ENCODE assay signal across 21 cellular contexts in the genomic region with DNA sequence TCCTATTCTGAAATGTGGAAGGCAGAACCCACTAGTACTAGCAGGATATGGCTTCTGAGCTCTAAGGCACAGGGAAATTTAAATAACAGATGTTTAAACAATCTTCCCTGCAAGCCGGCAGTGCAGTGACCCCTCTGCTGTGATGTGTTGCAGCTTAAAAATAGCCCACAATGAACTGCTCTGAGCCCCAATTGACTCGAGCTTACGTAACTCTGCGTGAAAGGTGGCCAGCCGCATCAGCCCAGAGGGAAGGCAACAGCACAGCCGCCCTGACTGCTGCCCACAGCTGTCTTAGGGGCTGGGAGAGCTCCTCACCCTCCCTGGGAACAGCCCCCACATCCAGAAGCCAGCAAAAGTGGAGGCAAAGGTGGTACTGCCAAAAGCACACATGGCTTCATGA. TPM values are rescaled to one million over a fixed set of nuclear protein-coding genes. Genes with fewer than 3 reads are reported as not detected.
A peak's percentile ranks its signal among the peaks of the same experiment; 100 is the strongest.
DNase-seq lines count a peak whose midpoint lies in the region; ATAC-seq and TF ChIP-seq lines count a peak whose summit lies in the region.
"Had no signal": no experiment of that assay in that cellular context is flagged by ENCODE, and none has a peak within 500 bp of the region (broad histone marks: within the 10 kb centered on the region; RNA-seq: fewer than 3 reads in every experiment).

No MANE protein-coding gene starts in this region.

- TF ChIP-seq CTCF in RWPE1 (conservative IDR thresholded peaks at IDR 0.05; ENCODE audit: low read depth): no peak
- no peak for TF ChIP-seq CTCF in heart left ventricle (IDR thresholded peaks at IDR 0.05)
- no peak for TF ChIP-seq CTCF in ovary (IDR thresholded peaks at IDR 0.05)
- no peak for TF ChIP-seq CTCF in tibial nerve (IDR thresholded peaks at IDR 0.05)
- no peak for TF ChIP-seq CTCF in dorsolateral prefrontal cortex (IDR thresholded peaks at IDR 0.05 in 54 of 56, conservative IDR thresholded peaks at IDR 0.05 in 2 of 56; ENCODE audit: low read depth in 1 of 56, partially characterized antibody in 56 of 56)

- H3K27me3 Mint-ChIP-seq in activated CD4-positive, alpha-beta T cell treated with anti-CD3 and anti-CD28 coated beads, Interleukin-2, amount 10 ng/mL, durations not matched to agents 24 days and 14 days: peaks cover 2% of the 10 kb centered on the region
- H3K27me3 Mint-ChIP-seq: dendritic cell treated with granulocyte-macrophage colony-stimulating factor and Interleukin-4, amounts not matched to agents 40 ng/mL and 50 ng/mL, for 4 days had no signal

- H3K9me3 Mint-ChIP-seq in activated CD4-positive, alpha-beta T cell treated with anti-CD3 and anti-CD28 coated beads, Interleukin-2, amount 10 ng/mL, durations not matched to agents 24 days and 14 days: no peaks in the 10 kb centered on the region
- H3K9me3 Mint-ChIP-seq: CD14-positive monocyte; dendritic cell treated with granulocyte-macrophage colony-stimulating factor and Interleukin-4, amounts not matched to agents 40 ng/mL and 50 ng/mL, for 4 days; WTC11 had no signal

- intact Hi-C loops in heart left ventricle (cut with DNase I): no loop called here
- intact Hi-C loops in ovary (cut with DNase I): no loop called here
- intact Hi-C loops in dorsolateral prefrontal cortex (cut with DNase I): no loop called here
- intact Hi-C loops in activated CD4-positive, alpha-beta T cell treated with anti-CD3 and anti-CD28 coated beads, Interleukin-2, amount 10 ng/mL, durations not matched to agents 24 days and 14 days (cut with micrococcal nuclease): no loop called here

- TF ChIP-seq POLR2A in heart left ventricle (IDR thresholded peaks at IDR 0.05): no peak
- TF ChIP-seq POLR2A in ovary (IDR thresholded peaks at IDR 0.05): no peak
- TF ChIP-seq POLR2A in tibial nerve (IDR thresholded peaks at IDR 0.05): no peak

- H3K4me1 ChIP-seq in heart left ventricle: peaks cover 4 to 34% (median 23%) of the 10 kb centered on the region in 12 donors
- H3K4me1 ChIP-seq in ovary (ENCODE audit: insufficient read depth): no peaks in the 10 kb centered on the region
- peaks cover 0 to 21% (median 0%) of the 10 kb centered on the region in 4 donors for H3K4me1 ChIP-seq in tibial nerve
- H3K4me1 ChIP-seq: sigmoid colon had no signal

- H3K36me3 ChIP-seq in heart left ventricle (no peaks in the 10 kb centered on the region), ovary (no peaks in the 10 kb centered on the region), tibial nerve (no peaks in the 10 kb centered on the region)
- H3K36me3 ChIP-seq: neutrophil, sigmoid colon, thyroid gland had no signal

- CTCF ChIA-PET in RWPE1 (lab: Yijun Ruan, JAX): interaction anchor here (1.1 kb wide), 1 partner anchor 43 kb away, joined by 3 read pairs; no protein-coding TSS in a partner anchor

- H3K9me3 ChIP-seq in heart left ventricle: no peaks in the 10 kb centered on the region
- no peaks in the 10 kb centered on the region for H3K9me3 ChIP-seq in ovary
- H3K9me3 ChIP-seq in tibial nerve: no peaks in the 10 kb centered on the region
- H3K9me3 ChIP-seq: neutrophil, sigmoid colon, thyroid gland had no signal

- 7 to 17% (median 12%) methylated on average over 6 of the region's 6 CpGs for whole genome bisulfite sequencing in heart left ventricle, 4 donors
- 8 to 25% (median 11%) methylated on average over 6 of the region's 6 CpGs for WGBS in ovary, 3 donors
- WGBS in tibial nerve, 2 donors: 4 to 31% methylated on average over 6 of the region's 6 CpGs

- H3K27ac ChIP-seq in RWPE1 (peak overlapping the region; percentile 12; the same call in 1 of the 2 replicates), heart left ventricle (peak overlapping the region in 9 of 12 donors; percentile 14 to 86 (median 68)), ovary (no peak overlapping the region), tibial nerve (no peak overlapping the region), dorsolateral prefrontal cortex (peak overlapping the region in 2 of 59 donors; percentile 6 to 13)
- H3K27ac ChIP-seq: neutrophil, sigmoid colon, thyroid gland had no signal

- H3K27me3 ChIP-seq in heart left ventricle: no peaks in the 10 kb centered on the region
- no peaks in the 10 kb centered on the region for H3K27me3 ChIP-seq in ovary
- H3K27me3 ChIP-seq in tibial nerve: no peaks in the 10 kb centered on the region
- H3K27me3 ChIP-seq in dorsolateral prefrontal cortex: no peaks in the 10 kb centered on the region
- H3K27me3 ChIP-seq: thyroid gland had no signal

- H3K4me3 ChIP-seq in heart left ventricle (no peak overlapping the region), ovary (no peak overlapping the region), tibial nerve (no peak overlapping the region), dorsolateral prefrontal cortex (no peak overlapping the region)
- H3K4me3 ChIP-seq: sigmoid colon, thyroid gland had no signal

- H3K36me3 Mint-ChIP-seq in activated CD4-positive, alpha-beta T cell treated with anti-CD3 and anti-CD28 coated beads, Interleukin-2, amount 10 ng/mL, durations not matched to agents 24 days and 14 days (ENCODE audit: low read depth): no peaks in the 10 kb centered on the region
- H3K36me3 Mint-ChIP-seq: CD14-positive monocyte, WTC11 had no signal

- H3K27ac Mint-ChIP-seq in activated CD4-positive, alpha-beta T cell treated with anti-CD3 and anti-CD28 coated beads, Interleukin-2, amount 10 ng/mL, durations not matched to agents 24 days and 14 days: no peak overlapping the region
- H3K27ac Mint-ChIP-seq: CD14-positive monocyte; dendritic cell treated with granulocyte-macrophage colony-stimulating factor and Interleukin-4, amounts not matched to agents 40 ng/mL and 50 ng/mL, for 4 days; WTC11 had no signal

- peak; percentile 70 to 97 (median 84) for ATAC-seq in heart left ventricle
- ATAC-seq: esophagus mucosa, Panc1, WTC11 had no signal

- POLR2A ChIA-PET in RWPE1 (lab: Yijun Ruan, JAX; ENCODE audit: low non-redundant PET): no interaction called here

- no peak overlapping the region for H3K4me3 Mint-ChIP-seq in activated CD4-positive, alpha-beta T cell treated with anti-CD3 and anti-CD28 coated beads, Interleukin-2, amount 10 ng/mL, durations not matched to agents 24 days and 14 days
- H3K4me3 Mint-ChIP-seq: CD14-positive monocyte; dendritic cell treated with granulocyte-macrophage colony-stimulating factor and Interleukin-4, amounts not matched to agents 40 ng/mL and 50 ng/mL, for 4 days; WTC11 had no signal

- peak; percentile 24 for DNase-seq in KBM-7
- no peak for DNase-seq in RWPE1 (ENCODE audit: low spot score)
- DNase-seq in heart left ventricle: peak in 4 of 5 donors; percentile 48 to 75 (median 69)
- DNase-seq in ovary: peak; percentile 38 to 66 (median 43)
- no peak for DNase-seq in tibial nerve (ENCODE audit: low spot score in 2 of 2)
- DNase-seq in dorsolateral prefrontal cortex: no peak
- DNase-seq in ecto neural progenitor cell (ENCODE audit: low spot score): no peak
- no peak for DNase-seq in activated CD4-positive, alpha-beta T cell treated with anti-CD3 and anti-CD28 coated beads, Interleukin-2, amount 10 ng/mL, durations not matched to agents 24 days and 14 days
- DNase-seq: aorta; NCI-H1930; sigmoid colon; stimulated activated CD4-positive, alpha-beta T cell treated with anti-CD3 and anti-CD28 coated beads, Interleukin-4, amount 100 ng/mL, for 24 hours; T-helper 1 cell; thyroid gland had no signal

- in situ Hi-C loops in KBM-7 (cut with MboI; ENCODE audit: low pct_unique_long_range_greater_than_20kb, low sequenced_read_pairs): no loop called here

- no peaks in the 10 kb centered on the region for H3K4me1 Mint-ChIP-seq in activated CD4-positive, alpha-beta T cell treated with anti-CD3 and anti-CD28 coated beads, Interleukin-2, amount 10 ng/mL, durations not matched to agents 24 days and 14 days

- no peak for TF ChIP-seq EP300 in ovary (IDR thresholded peaks at IDR 0.05)
- TF ChIP-seq EP300 in tibial nerve (IDR thresholded peaks at IDR 0.05): no peak

RNA-seq across cellular contexts. Expression of gene CAMKV, which starts 12.5 kb away (rescaled TPM):
- total RNA-seq in heart left ventricle: not detected
- not detected for polyA plus RNA-seq in heart left ventricle
- total RNA-seq in ovary: under 1 TPM in 1 of 7 donors, not detected in 6; 0.18 TPM
- polyA plus RNA-seq in ovary: not detected
- not detected for total RNA-seq in tibial nerve
- total RNA-seq in dorsolateral prefrontal cortex: 100 to 1,000 TPM in 115 of 120 experiments, 10 to 100 TPM in 5; 55.9 to 285 (median 187) TPM
- total RNA-seq in activated CD4-positive, alpha-beta T cell treated with anti-CD3 and anti-CD28 coated beads, Interleukin-2, amount 10 ng/mL, durations not matched to agents 24 days and 14 days: 1.2 and 1.6 TPM in 2 replicates
- total RNA-seq: aorta, esophagus mucosa, sigmoid colon, thyroid gland had no signal
- polyA plus RNA-seq: aorta had no signal

RNA-seq across cellular contexts. Expression of gene MST1R, which starts 21.5 kb away (rescaled TPM):
- total RNA-seq in heart left ventricle: 1 to 10 TPM in 8 of 9 donors, under 1 TPM in 1; 0.79 to 8.9 (median 1.8) TPM
- 1 to 10 TPM; 1.0 to 2.5 TPM for polyA plus RNA-seq in heart left ventricle
- total RNA-seq in ovary: 1 to 10 TPM; 1.1 to 2.2 (median 1.4) TPM
- polyA plus RNA-seq in ovary: 1 to 10 TPM in 1 of 2 donors, under 1 TPM in 1; 0.98 to 1.8 TPM
- 1 to 10 TPM; 1.0 to 2.8 (median 2.3) TPM for total RNA-seq in tibial nerve
- 1 to 10 TPM in 114 of 120 experiments, under 1 TPM in 6; 0.24 to 8.4 (median 3.0) TPM for total RNA-seq in dorsolateral prefrontal cortex
- total RNA-seq in activated CD4-positive, alpha-beta T cell treated with anti-CD3 and anti-CD28 coated beads, Interleukin-2, amount 10 ng/mL, durations not matched to agents 24 days and 14 days: 1.0 and 1.5 TPM in 2 replicates
- total RNA-seq: Daoy had no signal
- polyA plus RNA-seq: CD14-positive monocyte had no signal

RNA-seq across cellular contexts. Expression of gene TRAIP, which starts 25.8 kb away (rescaled TPM):
- total RNA-seq in heart left ventricle: 1 to 10 TPM in 3 of 9 donors, under 1 TPM in 5, not detected in 1; 0.37 to 6.3 (median 0.99) TPM
- polyA plus RNA-seq in heart left ventricle: 1 to 10 TPM in 1 of 2 donors, under 1 TPM in 1; 0.72 to 1.3 TPM
- 1 to 10 TPM; 1.8 to 4.5 (median 2.9) TPM for total RNA-seq in ovary
- 1 to 10 TPM; 1.9 to 2.8 TPM for polyA plus RNA-seq in ovary
- total RNA-seq in tibial nerve: 10 to 100 TPM in 1 of 4 donors, 1 to 10 TPM in 3; 1.5 to 12.2 (median 2.8) TPM
- 1 to 10 TPM in 116 of 120 experiments, under 1 TPM in 4; 0.38 to 9.2 (median 3.0) TPM for total RNA-seq in dorsolateral prefrontal cortex
- 27.1 and 30.4 TPM in 2 replicates for total RNA-seq in activated CD4-positive, alpha-beta T cell treated with anti-CD3 and anti-CD28 coated beads, Interleukin-2, amount 10 ng/mL, durations not matched to agents 24 days and 14 days

RNA-seq across cellular contexts. Expression of gene MON1A, which starts 47.4 kb away (rescaled TPM):
- total RNA-seq in heart left ventricle (10 to 100 TPM in 2 of 9 donors, 1 to 10 TPM in 7; 4.8 to 13.0 (median 7.7) TPM), ovary (10 to 100 TPM in 1 of 7 donors, 1 to 10 TPM in 6; 3.7 to 13.2 (median 8.0) TPM), tibial nerve (10 to 100 TPM in 3 of 4 donors, 1 to 10 TPM in 1; 6.9 to 18.8 (median 15.8) TPM), dorsolateral prefrontal cortex (10 to 100 TPM; 14.1 to 38.3 (median 21.6) TPM)
- polyA plus RNA-seq in heart left ventricle (10 to 100 TPM in 1 of 2 donors, 1 to 10 TPM in 1; 5.2 to 16.3 TPM), ovary (1 to 10 TPM; 2.8 to 5.6 TPM)
- total RNA-seq in activated CD4-positive, alpha-beta T cell treated with anti-CD3 and anti-CD28 coated beads, Interleukin-2, amount 10 ng/mL, durations not matched to agents 24 days and 14 days: 15.1 and 16.3 TPM in 2 replicates

RNA-seq across cellular contexts. Expression of gene RBM6, which starts 57.8 kb away (rescaled TPM):
- 10 to 100 TPM; 21.1 to 41.4 (median 32.6) TPM for total RNA-seq in heart left ventricle
- 10 to 100 TPM; 27.6 to 75.1 TPM for polyA plus RNA-seq in heart left ventricle
- total RNA-seq in ovary: 100 to 1,000 TPM in 1 of 7 donors, 10 to 100 TPM in 6; 70.1 to 108 (median 88.0) TPM
- polyA plus RNA-seq in ovary: 100 to 1,000 TPM in 1 of 2 donors, 10 to 100 TPM in 1; 76.1 to 108 TPM
- 100 to 1,000 TPM; 106 to 182 (median 158) TPM for total RNA-seq in tibial nerve
- total RNA-seq in dorsolateral prefrontal cortex: 100 to 1,000 TPM in 102 of 120 experiments, 10 to 100 TPM in 18; 77.2 to 210 (median 125) TPM
- total RNA-seq in activated CD4-positive, alpha-beta T cell treated with anti-CD3 and anti-CD28 coated beads, Interleukin-2, amount 10 ng/mL, durations not matched to agents 24 days and 14 days: 95.3 and 100 TPM in 2 replicates

Comparison
In these comparisons a context has a peak if more than half of its experiments do, and no peak if none do; other contexts are left out.
1. DNase-seq: peak in KBM-7 (single experiment), heart left ventricle (4 of 5) and ovary (5 of 5); none in RWPE1 (single experiment), tibial nerve (0 of 2), dorsolateral prefrontal cortex (0 of 10), ecto neural progenitor cell (single experiment) and activated CD4-positive, alpha-beta T cell treated with anti-CD3 and anti-CD28 coated beads, Interleukin-2, amount 10 ng/mL, durations not matched to agents 24 days and 14 days (single experiment).
2. H3K27ac ChIP-seq: peak in RWPE1 (single experiment) and heart left ventricle (9 of 12); none in ovary (0 of 2) and tibial nerve (0 of 4).
3. RNA of gene CAMKV, which starts 12.5 kb away (total RNA-seq): 55.9 to 285 TPM in dorsolateral prefrontal cortex; 1.2 to 1.6 TPM in activated CD4-positive, alpha-beta T cell treated with anti-CD3 and anti-CD28 coated beads, Interleukin-2, amount 10 ng/mL, durations not matched to agents 24 days and 14 days, not detected in heart left ventricle, 0.18 TPM in ovary and not detected in tibial nerve; every median in the first group is over 10 times any median in the second.